Comparison of ENCODE assay signal across 8 cellular contexts in genomic region chr3:142447308-142447851, GRCh38. TPM values are rescaled to one million over a fixed set of nuclear protein-coding genes. Genes with fewer than 3 reads are reported as not detected.
DNase-seq lines count a peak whose midpoint lies in the region; ATAC-seq and TF ChIP-seq lines count a peak whose summit lies in the region.

No MANE protein-coding gene starts in this region.

- intact Hi-C loops in activated B cell treated with CpG ODN at 0.5 μM for 24 hours (cut with micrococcal nuclease), result loop anchor here (1.0 to 5.0 kb wide), 8 partner anchors 275 to 1525 kb away; partner anchors contain the start of genes ATP1B3, DIPK2A, RASA2 and SLC25A36

- peak; percentile 49 for DNase-seq in GM03348 (ENCODE audit: low spot score)
- DNase-seq in H4 (ENCODE audit: low spot score), result peak; percentile 16
- DNase-seq in MG63, result peak; percentile 43
- DNase-seq in activated B cell treated with CpG ODN at 0.5 μM for 24 hours, result peak; percentile 34
- peak; percentile 56 to 58 for DNase-seq in cardiac fibroblast (ENCODE audit: low read depth in 2 of 2)
- peak; percentile 54 for DNase-seq in iris pigment epithelial cell (ENCODE audit: low read depth)
- peak; percentile 11 to 12 for DNase-seq in stimulated activated CD4-positive, alpha-beta T cell treated with anti-CD3 and anti-CD28 coated beads, Interleukin-15, amount 100 ng/mL, for 1 hour (ENCODE audit: low read depth in 1 of 2, low spot score in 1 of 2)
- DNase-seq in NCI-H1930 (lab: John Stamatoyannopoulos, UW), result no peak

- CTCF ChIA-PET in activated B cell treated with CpG ODN at 0.5 μM for 24 hours (lab: Charles Lee), result interaction anchor here (1.0 kb wide), 1 partner anchor 8 kb away, joined by 3 read pairs; no protein-coding TSS in a partner anchor

- POLR2A ChIA-PET in activated B cell treated with CpG ODN at 0.5 μM for 24 hours (lab: Charles Lee), result interaction anchor here (0.6 to 2.3 kb wide), 6 partner anchors 131 to 1136 kb away, joined by 3 to 14 read pairs (median 6); partner anchors contain the start of genes ATR, RNF7 and U2SURP

- peaks cover 48% of the 10 kb centered on the region for H3K4me1 Mint-ChIP-seq in activated B cell treated with CpG ODN at 0.5 μM for 24 hours

- peak overlapping the region; percentile 97 for H3K4me3 Mint-ChIP-seq in activated B cell treated with CpG ODN at 0.5 μM for 24 hours

- H3K27me3 ChIP-seq in MG63, result no peaks in the 10 kb centered on the region

- no peaks in the 10 kb centered on the region for H3K9me3 ChIP-seq in MG63

- H3K27me3 Mint-ChIP-seq in activated B cell treated with CpG ODN at 0.5 μM for 24 hours, result no peaks in the 10 kb centered on the region

- no peak for TF ChIP-seq CTCF in activated B cell treated with CpG ODN at 0.5 μM for 24 hours (IDR thresholded peaks at IDR 0.05)
- TF ChIP-seq CTCF in cardiac fibroblast (IDR thresholded peaks at IDR 0.05; ENCODE audit: low read depth, low read length), result no peak

- H3K27ac Mint-ChIP-seq in activated B cell treated with CpG ODN at 0.5 μM for 24 hours, result peak overlapping the region; percentile 98

- ATAC-seq in activated B cell treated with CpG ODN at 0.5 μM for 24 hours (ENCODE audit: low read depth), result peak; percentile 31

- H3K36me3 Mint-ChIP-seq in activated B cell treated with CpG ODN at 0.5 μM for 24 hours (ENCODE audit: low read depth), result peaks cover 40% of the 10 kb centered on the region

- H3K4me3 ChIP-seq in MG63, result peak overlapping the region; percentile 92
- peak overlapping the region; percentile 86 to 96 for H3K4me3 ChIP-seq in cardiac fibroblast (replicated peaks in 1 of 2; ENCODE audit: low read depth in 2 of 2, low read length in 2 of 2)

- H3K36me3 ChIP-seq in MG63, result peaks cover 20% of the 10 kb centered on the region

- H3K9me3 Mint-ChIP-seq in activated B cell treated with CpG ODN at 0.5 μM for 24 hours, result no peaks in the 10 kb centered on the region

RNA-seq across cellular contexts. Expression of gene XRN1, which starts 0.5 kb away (rescaled TPM):
- total RNA-seq in H4 (2014; rRNA removed; shearing (Covaris generic)), result 10.6 and 34.8 TPM in 2 replicates
- total RNA-seq in MG63 (2014; rRNA removed; shearing (Covaris generic); ENCODE audit: low replicate concordance), result 11.2 and 20.2 TPM in 2 replicates
- total RNA-seq in activated B cell treated with CpG ODN at 0.5 μM for 24 hours, result 55.0 and 63.0 TPM in 2 replicates

Comparison
In these comparisons a context has a peak if more than half of its experiments do, and no peak if none do; other contexts are left out.
1. DNase-seq: peak in GM03348 (single experiment), H4 (single experiment), MG63 (single experiment), activated B cell treated with CpG ODN at 0.5 μM for 24 hours (single experiment), cardiac fibroblast (2 of 2), iris pigment epithelial cell (single experiment) and stimulated activated CD4-positive, alpha-beta T cell treated with anti-CD3 and anti-CD28 coated beads, Interleukin-15, amount 100 ng/mL, for 1 hour (2 of 2); none in NCI-H1930 (0 of 2).